33 cellular contexts compared by ENCODE assay signal in genomic region chr1:21366288-21366687, GRCh38.
"Had no signal": no experiment of that assay in that cellular context is flagged by ENCODE, and none has a peak within 500 bp of the region (broad histone marks: within the 10 kb centered on the region; RNA-seq: fewer than 3 reads in every experiment).

No MANE protein-coding gene starts in this region.

- H3K4me1 Mint-ChIP-seq: endodermal cell, neural crest cell had no signal

- FAIRE-seq: islet of Langerhans, TTC549 had no signal

- DNase-seq: activated CD4-positive, alpha-beta T cell treated with anti-CD3 and anti-CD28 coated beads for 4 hours; activated CD4-positive, alpha-beta T cell treated with anti-CD3 and anti-CD28 coated beads, Interleukin-2, amount 50 U/mL, for 4 hours; activated CD8-positive, alpha-beta memory T cell treated with anti-CD3 and anti-CD28 coated beads, Interleukin-2, amount 50 U/mL, for 4 hours; activated gamma-delta T cell; activated T-cell treated with anti-CD3 and anti-CD28 coated beads, Interleukin-2, amount 50 U/mL, for 24 hours; adrenal gland; caudate nucleus; endodermal cell; gastrocnemius medialis; glutamatergic neuron; left cardiac atrium; left ventricle myocardium superior; midbrain; naive thymus-derived CD8-positive, alpha-beta T cell; occipital lobe; psoas muscle; spleen; stimulated activated naive CD4-positive, alpha-beta T cell treated with Interleukin-2 at 50 U/mL for 16 hours; substantia nigra; T-cell; T-helper 9 cell; uterus had no signal

- H3K4me1 ChIP-seq: gastrocnemius medialis, parathyroid adenoma, psoas muscle, uterus had no signal

- H3K4me3 Mint-ChIP-seq: activated naive CD4-positive, alpha-beta T cell treated with anti-CD3 and anti-CD28 coated beads, Interleukin-2, amount 50 U/mL, for 24 hours; activated T-cell treated with anti-CD3 and anti-CD28 coated beads, Interleukin-2, amount 50 U/mL, for 24 hours; brain; dendritic cell treated with granulocyte-macrophage colony-stimulating factor and Interleukin-4, amounts not matched to agents 40 ng/mL and 50 ng/mL, for 4 days; endodermal cell; naive thymus-derived CD8-positive, alpha-beta T cell; neural crest cell; T-cell; type B pancreatic cell had no signal

- H2AFZ ChIP-seq: parathyroid adenoma had no signal

- H3K36me3 ChIP-seq: adrenal gland, ascending aorta, gastrocnemius medialis, right atrium auricular region, spleen, uterus had no signal

- H3K27ac ChIP-seq: adrenal gland, ascending aorta, gastrocnemius medialis, parathyroid adenoma, psoas muscle, right atrium auricular region, spleen, uterus, VCaP had no signal

- H3K4me3 ChIP-seq: adrenal gland, ascending aorta, gastrocnemius medialis, psoas muscle, right atrium auricular region, spleen, uterus had no signal

- H3K9me3 ChIP-seq: adrenal gland, ascending aorta, gastrocnemius medialis, psoas muscle, right atrium auricular region, spleen, uterus had no signal

- H3K27me3 ChIP-seq: adrenal gland, ascending aorta, gastrocnemius medialis, right atrium auricular region, spleen, uterus had no signal

- H3K79me2 ChIP-seq: parathyroid adenoma had no signal

- H3K27ac Mint-ChIP-seq: activated naive CD4-positive, alpha-beta T cell treated with anti-CD3 and anti-CD28 coated beads, Interleukin-2, amount 50 U/mL, for 24 hours; activated T-cell treated with anti-CD3 and anti-CD28 coated beads, Interleukin-2, amount 50 U/mL, for 24 hours; dendritic cell treated with granulocyte-macrophage colony-stimulating factor and Interleukin-4, amounts not matched to agents 40 ng/mL and 50 ng/mL, for 4 days; endodermal cell; naive thymus-derived CD8-positive, alpha-beta T cell; T-cell; type B pancreatic cell had no signal

- H3K27me3 Mint-ChIP-seq: activated naive CD4-positive, alpha-beta T cell treated with anti-CD3 and anti-CD28 coated beads, Interleukin-2, amount 50 U/mL, for 24 hours; activated T-cell treated with anti-CD3 and anti-CD28 coated beads, Interleukin-2, amount 50 U/mL, for 24 hours; brain; T-cell; type B pancreatic cell had no signal

- H3K9ac ChIP-seq: parathyroid adenoma had no signal

- H3K36me3 Mint-ChIP-seq: activated naive CD4-positive, alpha-beta T cell treated with anti-CD3 and anti-CD28 coated beads, Interleukin-2, amount 50 U/mL, for 24 hours; brain; naive thymus-derived CD8-positive, alpha-beta T cell; T-cell; type B pancreatic cell had no signal

- H3K9me3 Mint-ChIP-seq: activated naive CD4-positive, alpha-beta T cell treated with anti-CD3 and anti-CD28 coated beads, Interleukin-2, amount 50 U/mL, for 24 hours; activated T-cell treated with anti-CD3 and anti-CD28 coated beads, Interleukin-2, amount 50 U/mL, for 24 hours; brain; dendritic cell treated with granulocyte-macrophage colony-stimulating factor and Interleukin-4, amounts not matched to agents 40 ng/mL and 50 ng/mL, for 4 days; endodermal cell; naive thymus-derived CD8-positive, alpha-beta T cell; neural crest cell; T-cell; type B pancreatic cell had no signal

- ATAC-seq: gastrocnemius medialis; left cardiac atrium; left ventricle myocardium superior; naive thymus-derived CD8-positive, alpha-beta T cell; psoas muscle; T-cell had no signal
